24 cellular contexts compared by ENCODE assay signal in genomic region chr4:187184513-187184912, GRCh38.
DNase-seq lines count a peak whose midpoint lies in the region; ATAC-seq and TF ChIP-seq lines count a peak whose summit lies in the region.
"Had no signal": no experiment of that assay in that cellular context is flagged by ENCODE, and none has a peak within 500 bp of the region (broad histone marks: within the 10 kb centered on the region; RNA-seq: fewer than 3 reads in every experiment).

No MANE protein-coding gene starts in this region.

- TF ChIP-seq CTCF in mammary epithelial cell (conservative IDR thresholded peaks at IDR 0.05 in 1 of 2, IDR thresholded peaks at IDR 0.05 in 1 of 2; ENCODE audit: extremely low read depth in 1 of 2, insufficient read depth in 1 of 2, low read depth in 1 of 2, low read length in 2 of 2): no peak
- no peak for TF ChIP-seq CTCF in thyroid gland (IDR thresholded peaks at IDR 0.05)

- TF ChIP-seq POLR2A in thyroid gland (IDR thresholded peaks at IDR 0.05): no peak

- no peak overlapping the region for H3K9ac ChIP-seq in mammary epithelial cell (ENCODE audit: insufficient read depth, low read length)

- H3K27me3 ChIP-seq in mammary epithelial cell (ENCODE audit: insufficient read depth, low read length) (no peaks in the 10 kb centered on the region), thyroid gland (no peaks in the 10 kb centered on the region)
- H3K27me3 ChIP-seq: left lung, vagina had no signal

- no peak overlapping the region for H3K4me3 Mint-ChIP-seq in activated CD4-positive, alpha-beta T cell treated with anti-CD3 and anti-CD28 coated beads, Interleukin-2, amount 10 ng/mL, durations not matched to agents 24 days and 14 days
- H3K4me3 Mint-ChIP-seq: activated naive CD8-positive, alpha-beta T cell treated with anti-CD3 and anti-CD28 coated beads for 36 hours; effector memory CD8-positive, alpha-beta T cell; mesothelial cell of epicardium; T-helper 2 cell treated with Interferon-gamma antibody and Interleukin-4, amounts not matched to agents 5 μg/mL and 100 μg/mL, for 36 hours had no signal

- H3K4me2 ChIP-seq in mammary epithelial cell (ENCODE audit: insufficient read depth, low read depth, low read length): peak overlapping the region; percentile 22

- H3K36me3 ChIP-seq in mammary epithelial cell (ENCODE audit: insufficient read depth, low read length): no peaks in the 10 kb centered on the region
- H3K36me3 ChIP-seq in thyroid gland: no peaks in the 10 kb centered on the region
- H3K36me3 ChIP-seq: left lung, vagina had no signal

- H3K4me1 ChIP-seq in mammary epithelial cell (ENCODE audit: insufficient read depth, low read length) (peaks cover 7% of the 10 kb centered on the region), thyroid gland (no peaks in the 10 kb centered on the region)
- H3K4me1 ChIP-seq: left lung, vagina had no signal

- no peak overlapping the region for H3K4me3 ChIP-seq in mammary epithelial cell (replicated peaks in 1 of 3; ENCODE audit: insufficient read depth in 1 of 3, low read depth in 2 of 3, low read length in 3 of 3)
- no peak overlapping the region for H3K4me3 ChIP-seq in thyroid gland (replicated peaks in 1 of 3)
- H3K4me3 ChIP-seq: left lung, SK-N-MC, vagina had no signal

- H2AFZ ChIP-seq in mammary epithelial cell (ENCODE audit: low read depth, low read length): peak overlapping the region; percentile 65

- H3K27ac ChIP-seq in mammary epithelial cell (ENCODE audit: insufficient read depth, low read depth, low read length) (no peak overlapping the region), thyroid gland (no peak overlapping the region)
- H3K27ac ChIP-seq: left lung, SK-N-MC, vagina, VCaP had no signal

- intact Hi-C loops in mammary epithelial cell (cut with micrococcal nuclease) (no loop called here), thyroid gland (cut with DNase I) (no loop called here)
- intact Hi-C loops in activated CD4-positive, alpha-beta T cell treated with anti-CD3 and anti-CD28 coated beads, Interleukin-2, amount 10 ng/mL, durations not matched to agents 24 days and 14 days (cut with micrococcal nuclease): no loop called here

- no peaks in the 10 kb centered on the region for H3K4me1 Mint-ChIP-seq in activated CD4-positive, alpha-beta T cell treated with anti-CD3 and anti-CD28 coated beads, Interleukin-2, amount 10 ng/mL, durations not matched to agents 24 days and 14 days
- H3K4me1 Mint-ChIP-seq: activated naive CD8-positive, alpha-beta T cell treated with anti-CD3 and anti-CD28 coated beads for 36 hours had no signal

- CTCF ChIA-PET in mammary epithelial cell (lab: Charles Lee; ENCODE audit: low non-redundant PET): no interaction called here

- ATAC-seq in GM18907 (IDR thresholded peaks at IDR 0.05; ENCODE audit: unreplicated experiment): no peak
- ATAC-seq: effector memory CD8-positive, alpha-beta T cell; left lung; Panc1; sciatic nerve had no signal

- peak; percentile 3 for DNase-seq in Daoy (ENCODE audit: low read depth)
- peak; percentile 7 for DNase-seq in NCI-H1417 treated with DMSO at 0.1 percent for 48 hours (lab: John Stamatoyannopoulos, UW)
- DNase-seq in mammary epithelial cell: peak; percentile 78
- DNase-seq in myocyte (ENCODE audit: low read depth): peak; percentile 59
- DNase-seq in thyroid gland: no peak
- DNase-seq in SHP77 treated with DMSO at 0.1 percent for 48 hours (lab: John Stamatoyannopoulos, UW): no peak
- no peak for DNase-seq in activated CD4-positive, alpha-beta T cell treated with anti-CD3 and anti-CD28 coated beads, Interleukin-2, amount 10 ng/mL, durations not matched to agents 24 days and 14 days
- DNase-seq: activated naive CD8-positive, alpha-beta T cell treated with anti-CD3 and anti-CD28 coated beads for 36 hours; C1 segment of cervical spinal cord; effector memory CD8-positive, alpha-beta T cell; GOT3; left lung; NCI-H1694; NCI-H345; NK-92 treated with Interleukin-12 subunit alpha and Interleukin-12 subunit beta, amount 100 ng/mL, for 24 hours had no signal

- BruUV-seq in mammary epithelial cell (replicated peaks; lab: Mats Ljungman, UMichigan): no TSS peak

- no peaks in the 10 kb centered on the region for H4K20me1 ChIP-seq in mammary epithelial cell (ENCODE audit: insufficient read depth, low read length)

- no peaks in the 10 kb centered on the region for H3K9me3 Mint-ChIP-seq in activated CD4-positive, alpha-beta T cell treated with anti-CD3 and anti-CD28 coated beads, Interleukin-2, amount 10 ng/mL, durations not matched to agents 24 days and 14 days
- H3K9me3 Mint-ChIP-seq: activated naive CD8-positive, alpha-beta T cell treated with anti-CD3 and anti-CD28 coated beads for 36 hours; mesothelial cell of epicardium had no signal

- in situ Hi-C loops in mammary epithelial cell (cut with MboI; ENCODE audit: low sequenced_read_pairs in 2 of 2): no loop called here

- dilution Hi-C loops in mammary epithelial cell (cut with HindIII; ENCODE audit: low sequenced_read_pairs): no loop called here

- H3K9me3 ChIP-seq in mammary epithelial cell (replicated peaks; ENCODE audit: insufficient read depth, low read length): no peaks in the 10 kb centered on the region
- H3K9me3 ChIP-seq in thyroid gland: no peaks in the 10 kb centered on the region
- H3K9me3 ChIP-seq: left lung, vagina had no signal

- H3K27ac Mint-ChIP-seq in activated CD4-positive, alpha-beta T cell treated with anti-CD3 and anti-CD28 coated beads, Interleukin-2, amount 10 ng/mL, durations not matched to agents 24 days and 14 days: no peak overlapping the region
- H3K27ac Mint-ChIP-seq: activated naive CD8-positive, alpha-beta T cell treated with anti-CD3 and anti-CD28 coated beads for 36 hours; activated T-helper 2 cell treated with anti-CD3 and anti-CD28 coated beads, Interferon-gamma antibody, Interleukin-2, Interleukin-4, amounts not matched to agents 10 μg/mL and 5 μg/mL and 100 μg/mL, durations not matched to agents 14 hours and 24 hours and 36 hours; effector memory CD8-positive, alpha-beta T cell; mesothelial cell of epicardium; T-helper 2 cell treated with Interferon-gamma antibody and Interleukin-4, amounts not matched to agents 5 μg/mL and 100 μg/mL, for 36 hours had no signal

- no peaks in the 10 kb centered on the region for H3K36me3 Mint-ChIP-seq in activated CD4-positive, alpha-beta T cell treated with anti-CD3 and anti-CD28 coated beads, Interleukin-2, amount 10 ng/mL, durations not matched to agents 24 days and 14 days (ENCODE audit: low read depth)
- H3K36me3 Mint-ChIP-seq: activated naive CD8-positive, alpha-beta T cell treated with anti-CD3 and anti-CD28 coated beads for 36 hours; mesothelial cell of epicardium had no signal

- no peaks in the 10 kb centered on the region for H3K27me3 Mint-ChIP-seq in activated CD4-positive, alpha-beta T cell treated with anti-CD3 and anti-CD28 coated beads, Interleukin-2, amount 10 ng/mL, durations not matched to agents 24 days and 14 days
- H3K27me3 Mint-ChIP-seq: activated naive CD8-positive, alpha-beta T cell treated with anti-CD3 and anti-CD28 coated beads for 36 hours; effector memory CD8-positive, alpha-beta T cell had no signal

- no peaks in the 10 kb centered on the region for H3K79me2 ChIP-seq in mammary epithelial cell (ENCODE audit: insufficient read depth, low read length)

- WGBS in mammary epithelial cell (ENCODE audit: low coverage, missing lambda C conversion rate): 15% methylated on average over 6 of the region's 6 CpGs
- WGBS in thyroid gland, 2 donors: 86 to 90% methylated on average over 6 of the region's 6 CpGs

Comparison
In these comparisons a context has a peak if more than half of its experiments do, and no peak if none do; other contexts are left out.
1. DNase-seq: peak in Daoy (single experiment), NCI-H1417 treated with DMSO at 0.1 percent for 48 hours (single experiment), mammary epithelial cell (single experiment) and myocyte (single experiment); none in thyroid gland (0 of 2), SHP77 treated with DMSO at 0.1 percent for 48 hours (single experiment) and activated CD4-positive, alpha-beta T cell treated with anti-CD3 and anti-CD28 coated beads, Interleukin-2, amount 10 ng/mL, durations not matched to agents 24 days and 14 days (single experiment).